ENCODE assay signal across 16 cellular contexts in genomic region chrX:96792047-96792446, GRCh38.
A peak's percentile ranks its signal among the peaks of the same experiment; 100 is the strongest.
DNase-seq lines count a peak whose midpoint lies in the region; ATAC-seq, FAIRE-seq and TF ChIP-seq lines count a peak whose summit lies in the region.
"Had no signal": no experiment of that assay in that cellular context is flagged by ENCODE, and none has a peak within 500 bp of the region (broad histone marks: within the 10 kb centered on the region; RNA-seq: fewer than 3 reads in every experiment).

No MANE protein-coding gene starts in this region.

- DNase-seq in A549 (ENCODE audit: low read depth in 1 of 2, low spot score in 1 of 2) (no peak), left colon (no peak), psoas muscle (no peak), GM19238 (ENCODE audit: insufficient read length, low spot score) (no peak), hepatocyte (ENCODE audit: low spot score) (no peak), mammary epithelial cell (no peak)
- DNase-seq: 8988T; Calu3; CD8-positive, alpha-beta T cell; DMS79 treated with DMSO at 0.1 percent for 48 hours; GF-D8; H9 had no signal

- 76% methylated on average over 2 of the region's 2 CpGs for WGBS in A549 (ENCODE audit: missing lambda C conversion rate)
- WGBS in psoas muscle, 3 donors = 26 to 60% (median 45%) methylated on average over 2 of the region's 2 CpGs
- WGBS in hepatocyte (ENCODE audit: low lambda C conversion rate, missing lambda C conversion rate) = 82% methylated on average over 2 of the region's 2 CpGs
- WGBS in mammary epithelial cell (ENCODE audit: low coverage, missing lambda C conversion rate) = 68% methylated on average over 2 of the region's 2 CpGs

- no peak for TF ChIP-seq EP300 in A549 (IDR thresholded peaks at IDR 0.05)

- FAIRE-seq in A549 (lab: Jason Lieb, UNC) = peak; percentile 63
- FAIRE-seq: H1, HTR-8/SVneo had no signal

- TF ChIP-seq RAD21 in A549 (conservative IDR thresholded peaks at IDR 0.05 in 1 of 2, IDR thresholded peaks at IDR 0.05 in 1 of 2) = no peak

- TF ChIP-seq CTCF in A549 (IDR thresholded peaks at IDR 0.05) (no peak), psoas muscle (IDR thresholded peaks at IDR 0.05) (no peak), hepatocyte (IDR thresholded peaks at IDR 0.05; ENCODE audit: poor library complexity) (no peak), mammary epithelial cell (conservative IDR thresholded peaks at IDR 0.05 in 1 of 2, IDR thresholded peaks at IDR 0.05 in 1 of 2; ENCODE audit: extremely low read depth in 1 of 2, insufficient read depth in 1 of 2, low read depth in 1 of 2, low read length in 2 of 2) (no peak)

- H3K27me3 ChIP-seq in psoas muscle (ENCODE audit: insufficient read depth in 3 of 3, low read length in 2 of 3) = no peaks in the 10 kb centered on the region
- no peaks in the 10 kb centered on the region for H3K27me3 ChIP-seq in skeletal muscle tissue (ENCODE audit: control insufficient read depth in 3 of 3, insufficient read depth in 3 of 3, low read length in 3 of 3)
- H3K27me3 ChIP-seq in hepatocyte = no peaks in the 10 kb centered on the region
- H3K27me3 ChIP-seq in mammary epithelial cell (ENCODE audit: insufficient read depth, low read length) = no peaks in the 10 kb centered on the region

- POLR2A ChIA-PET in A549 (lab: Yijun Ruan, JAX) = no interaction called here

- intact Hi-C loops in left colon (cut with DNase I, micrococcal nuclease) = no loop called here
- intact Hi-C loops in psoas muscle (cut with DNase I) = no loop called here
- intact Hi-C loops in mammary epithelial cell (cut with micrococcal nuclease) = no loop called here

- H3K9me3 ChIP-seq in A549 = no peaks in the 10 kb centered on the region
- H3K9me3 ChIP-seq in psoas muscle = no peaks in the 10 kb centered on the region
- H3K9me3 ChIP-seq in skeletal muscle tissue (ENCODE audit: control insufficient read depth in 3 of 3, low read length in 3 of 3) = no peaks in the 10 kb centered on the region
- no peaks in the 10 kb centered on the region for H3K9me3 ChIP-seq in hepatocyte (ENCODE audit: low read depth)
- H3K9me3 ChIP-seq in mammary epithelial cell (replicated peaks; ENCODE audit: insufficient read depth, low read length) = no peaks in the 10 kb centered on the region
- H3K9me3 ChIP-seq: BLaER1 treated with 17β-estradiol and CSF1 and Interleukin-3, amounts not matched to agents 10 nM and 100 nM had no signal

- CTCF ChIA-PET in A549 (lab: Yijun Ruan, JAX) = no interaction called here
- CTCF ChIA-PET in mammary epithelial cell (lab: Charles Lee; ENCODE audit: low non-redundant PET) = no interaction called here

- no peaks in the 10 kb centered on the region for H3K9me2 ChIP-seq in hepatocyte (replicated peaks; ENCODE audit: insufficient read depth)

- H3K27ac ChIP-seq in A549 (no peak overlapping the region), psoas muscle (peak overlapping the region; percentile 64), skeletal muscle tissue (ENCODE audit: low read depth, low read length) (peak overlapping the region; percentile 73), hepatocyte (no peak overlapping the region), mammary epithelial cell (ENCODE audit: insufficient read depth, low read depth, low read length) (no peak overlapping the region)
- H3K27ac ChIP-seq: BLaER1 treated with 17β-estradiol and CSF1 and Interleukin-3, amounts not matched to agents 10 nM and 100 nM had no signal

- H3K4me2 ChIP-seq in A549 = no peak overlapping the region
- H3K4me2 ChIP-seq in hepatocyte = no peak overlapping the region
- no peak overlapping the region for H3K4me2 ChIP-seq in mammary epithelial cell (ENCODE audit: insufficient read depth, low read depth, low read length)
- H3K4me2 ChIP-seq: BLaER1 treated with 17β-estradiol and CSF1 and Interleukin-3, amounts not matched to agents 10 nM and 100 nM had no signal

- H3K4me1 ChIP-seq in A549 = no peaks in the 10 kb centered on the region
- peaks cover 3% of the 10 kb centered on the region for H3K4me1 ChIP-seq in psoas muscle
- peaks cover 0 to 9% (median 3%) of the 10 kb centered on the region in 3 donors for H3K4me1 ChIP-seq in skeletal muscle tissue (ENCODE audit: control insufficient read depth in 3 of 3, insufficient read depth in 3 of 3, low read length in 3 of 3)
- no peaks in the 10 kb centered on the region for H3K4me1 ChIP-seq in hepatocyte (ENCODE audit: insufficient read depth)
- no peaks in the 10 kb centered on the region for H3K4me1 ChIP-seq in mammary epithelial cell (ENCODE audit: insufficient read depth, low read length)

- H3K79me2 ChIP-seq in hepatocyte = no peaks in the 10 kb centered on the region
- H3K79me2 ChIP-seq in mammary epithelial cell (ENCODE audit: insufficient read depth, low read length) = no peaks in the 10 kb centered on the region

- ATAC-seq in A549 (no peak), left colon (peak; percentile 96), psoas muscle (no peak)
- ATAC-seq: CD8-positive, alpha-beta T cell had no signal

- H3K9ac ChIP-seq in skeletal muscle tissue (ENCODE audit: low read depth in 1 of 3, low read length in 3 of 3) = no peak overlapping the region
- H3K9ac ChIP-seq in mammary epithelial cell (ENCODE audit: insufficient read depth, low read length) = no peak overlapping the region
- H3K9ac ChIP-seq: BLaER1 treated with 17β-estradiol and CSF1 and Interleukin-3, amounts not matched to agents 10 nM and 100 nM had no signal

- H4K20me1 ChIP-seq in hepatocyte (ENCODE audit: insufficient read depth, poor library complexity, severe bottlenecking) = no peaks in the 10 kb centered on the region
- no peaks in the 10 kb centered on the region for H4K20me1 ChIP-seq in mammary epithelial cell (ENCODE audit: insufficient read depth, low read length)

- dilution Hi-C loops in mammary epithelial cell (cut with HindIII; ENCODE audit: low sequenced_read_pairs) = no loop called here

- BruUV-seq in mammary epithelial cell (replicated peaks; lab: Mats Ljungman, UMichigan) = no TSS peak

- H2AFZ ChIP-seq in hepatocyte (no peak overlapping the region), mammary epithelial cell (ENCODE audit: low read depth, low read length) (no peak overlapping the region)

- no peak for TF ChIP-seq POLR2A in A549 (IDR thresholded peaks at IDR 0.05; ENCODE audit: low read length)

- no peaks in the 10 kb centered on the region for H3K36me3 ChIP-seq in psoas muscle (ENCODE audit: insufficient read depth in 1 of 2, low read depth in 1 of 2)
- no peaks in the 10 kb centered on the region for H3K36me3 ChIP-seq in skeletal muscle tissue (ENCODE audit: control insufficient read depth in 3 of 3, insufficient read depth in 3 of 3, low read length in 3 of 3)
- no peaks in the 10 kb centered on the region for H3K36me3 ChIP-seq in hepatocyte (replicated peaks; ENCODE audit: insufficient read depth, low read depth)
- H3K36me3 ChIP-seq in mammary epithelial cell (ENCODE audit: insufficient read depth, low read length) = no peaks in the 10 kb centered on the region
- H3K36me3 ChIP-seq: BLaER1 treated with 17β-estradiol and CSF1 and Interleukin-3, amounts not matched to agents 10 nM and 100 nM had no signal

- in situ Hi-C loops in mammary epithelial cell (cut with MboI; ENCODE audit: low sequenced_read_pairs in 2 of 2) = no loop called here

- H3K4me3 ChIP-seq in A549 (no peak overlapping the region), psoas muscle (no peak overlapping the region), skeletal muscle tissue (ENCODE audit: low read length in 3 of 3) (no peak overlapping the region), hepatocyte (no peak overlapping the region), mammary epithelial cell (replicated peaks in 1 of 3; ENCODE audit: insufficient read depth in 1 of 3, low read depth in 2 of 3, low read length in 3 of 3) (no peak overlapping the region)
- H3K4me3 ChIP-seq: BLaER1 treated with 17β-estradiol and CSF1 and Interleukin-3, amounts not matched to agents 10 nM and 100 nM had no signal

TF ChIP-seq in A549, 52 proteins besides CTCF, POLR2A, EP300 and RAD21:
- TF ChIP-seq SMC3 (IDR thresholded peaks at IDR 0.05) = no peak
- no peak for TF ChIP-seq RARB (CRISPR knock-in tag; IDR thresholded peaks at IDR 0.05)
- TF ChIP-seq MYC (IDR thresholded peaks at IDR 0.05; ENCODE audit: borderline replicate concordance, low read length) = no peak
- no peak for TF ChIP-seq FOSB (CRISPR knock-in tag; IDR thresholded peaks at IDR 0.05)
- TF ChIP-seq NPAS2 (CRISPR knock-in tag; IDR thresholded peaks at IDR 0.05; ENCODE audit: borderline replicate concordance) = no peak
- no peak for TF ChIP-seq ZFP36 (IDR thresholded peaks at IDR 0.05; ENCODE audit: borderline replicate concordance, partially characterized antibody)
- no peak for TF ChIP-seq KDM5A (IDR thresholded peaks at IDR 0.05)
- TF ChIP-seq NFE2L2 (conservative IDR thresholded peaks at IDR 0.05; ENCODE audit: low read length) = no peak
- no peak for TF ChIP-seq ESRRA (IDR thresholded peaks at IDR 0.05; ENCODE audit: borderline replicate concordance, low read length)
- TF ChIP-seq RFX5 (IDR thresholded peaks at IDR 0.05) = no peak
- TF ChIP-seq REST (IDR thresholded peaks at IDR 0.05) = no peak
- TF ChIP-seq MAFK (IDR thresholded peaks at IDR 0.05; ENCODE audit: partially characterized antibody) = no peak

Comparison
In these comparisons a context has a peak if more than half of its experiments do, and no peak if none do; other contexts are left out.
1. H3K27ac ChIP-seq: peak in psoas muscle (single experiment) and skeletal muscle tissue (single experiment); none in A549 (0 of 2), hepatocyte (single experiment) and mammary epithelial cell (single experiment).